In genomic region chr20:2212457-2213005, GRCh38 we compare ENCODE assay signal across 25 cellular contexts.
"Had no signal": no experiment of that assay in that cellular context is flagged by ENCODE, and none has a peak within 500 bp of the region (broad histone marks: within the 10 kb centered on the region; RNA-seq: fewer than 3 reads in every experiment).

No MANE protein-coding gene starts in this region.

- H3K36me3 ChIP-seq: brain microvascular endothelial cell, cardiac muscle cell had no signal

- ATAC-seq: activated CD8-positive, alpha-beta T cell treated with anti-CD3 and anti-CD28 coated beads, Interleukin-2, amount 10 ng/mL, durations not matched to agents 7 days and 5 days; activated T-cell treated with anti-CD3 and anti-CD28 coated beads, Interleukin-2, amount 50 U/mL, for 4 hours; PC-3; WTC11 had no signal

- H3K36me3 Mint-ChIP-seq: activated naive CD8-positive, alpha-beta T cell; WTC11 had no signal

- H3K4me1 Mint-ChIP-seq: WTC11 had no signal

- H3K4me3 Mint-ChIP-seq: activated CD8-positive, alpha-beta T cell treated with anti-CD3 and anti-CD28 coated beads, Interleukin-2, amount 10 ng/mL, durations not matched to agents 7 days and 5 days; activated naive CD4-positive, alpha-beta T cell treated with anti-CD3 and anti-CD28 coated beads for 36 hours; activated naive CD8-positive, alpha-beta T cell; activated T-cell treated with anti-CD3 and anti-CD28 coated beads, Interleukin-2, amount 50 U/mL, for 4 hours; T-helper 1 cell treated with Interleukin-12 subunit alpha and Interleukin-12 subunit beta and Interleukin-4 antibody, amounts not matched to agents 30 μg/mL and 1 μg/mL, for 36 hours; WTC11 had no signal

- H3K4me3 ChIP-seq: cardiac muscle cell had no signal

- DNase-seq: activated CD4-positive, alpha-beta T cell treated with anti-CD3 and anti-CD28 coated beads for 48 hours; activated CD4-positive, alpha-beta T cell treated with anti-CD3 and anti-CD28 coated beads, Interleukin-2, amount 50 U/mL, for 4 hours; activated CD4-positive, CD25-positive, alpha-beta regulatory T cell treated with anti-CD3 and anti-CD28 coated beads, Interleukin-2, amount 50 U/mL, for 72 hours; activated CD8-positive, alpha-beta T cell treated with anti-CD3 and anti-CD28 coated beads, Interleukin-2, amount 10 ng/mL, durations not matched to agents 7 days and 5 days; activated effector memory CD4-positive, alpha-beta T cell treated with anti-CD3 and anti-CD28 coated beads, Interleukin-2, amount 50 U/mL, for 16 hours; activated naive CD4-positive, alpha-beta T cell treated with anti-CD3 and anti-CD28 coated beads for 36 hours; activated T-cell treated with anti-CD3 and anti-CD28 coated beads, Interleukin-2, amount 50 U/mL, for 4 hours; brain microvascular endothelial cell; cerebellar nuclear complex; Karpas-422; MM.1S; NCI-H1105; NCI-H1436; NCI-H1694 treated with DMSO at 0.1 percent for 48 hours; NCI-H2029 treated with DMSO at 0.1 percent for 48 hours; NCI-H510A treated with DMSO at 0.1 percent for 48 hours; NCI-H69; NK-92 treated with Interleukin-12 subunit alpha and Interleukin-12 subunit beta, amount 100 ng/mL, for 24 hours; PC-3; SHP77 treated with DMSO at 0.1 percent for 48 hours; T-helper 9 cell had no signal

- H3K27me3 Mint-ChIP-seq: activated naive CD8-positive, alpha-beta T cell had no signal

- H3K27ac ChIP-seq: brain microvascular endothelial cell, cardiac muscle cell had no signal

- H3K9me3 Mint-ChIP-seq: activated naive CD4-positive, alpha-beta T cell treated with anti-CD3 and anti-CD28 coated beads for 36 hours; activated T-cell treated with anti-CD3 and anti-CD28 coated beads, Interleukin-2, amount 50 U/mL, for 4 hours; T-helper 1 cell treated with Interleukin-12 subunit alpha and Interleukin-12 subunit beta and Interleukin-4 antibody, amounts not matched to agents 30 μg/mL and 1 μg/mL, for 36 hours; WTC11 had no signal

- H3K27ac Mint-ChIP-seq: activated CD8-positive, alpha-beta T cell treated with anti-CD3 and anti-CD28 coated beads, Interleukin-2, amount 10 ng/mL, durations not matched to agents 7 days and 5 days; activated naive CD4-positive, alpha-beta T cell treated with anti-CD3 and anti-CD28 coated beads for 36 hours; activated naive CD8-positive, alpha-beta T cell; T-helper 1 cell treated with Interleukin-12 subunit alpha and Interleukin-12 subunit beta and Interleukin-4 antibody, amounts not matched to agents 30 μg/mL and 1 μg/mL, for 36 hours; WTC11 had no signal
